In the genomic region with DNA sequence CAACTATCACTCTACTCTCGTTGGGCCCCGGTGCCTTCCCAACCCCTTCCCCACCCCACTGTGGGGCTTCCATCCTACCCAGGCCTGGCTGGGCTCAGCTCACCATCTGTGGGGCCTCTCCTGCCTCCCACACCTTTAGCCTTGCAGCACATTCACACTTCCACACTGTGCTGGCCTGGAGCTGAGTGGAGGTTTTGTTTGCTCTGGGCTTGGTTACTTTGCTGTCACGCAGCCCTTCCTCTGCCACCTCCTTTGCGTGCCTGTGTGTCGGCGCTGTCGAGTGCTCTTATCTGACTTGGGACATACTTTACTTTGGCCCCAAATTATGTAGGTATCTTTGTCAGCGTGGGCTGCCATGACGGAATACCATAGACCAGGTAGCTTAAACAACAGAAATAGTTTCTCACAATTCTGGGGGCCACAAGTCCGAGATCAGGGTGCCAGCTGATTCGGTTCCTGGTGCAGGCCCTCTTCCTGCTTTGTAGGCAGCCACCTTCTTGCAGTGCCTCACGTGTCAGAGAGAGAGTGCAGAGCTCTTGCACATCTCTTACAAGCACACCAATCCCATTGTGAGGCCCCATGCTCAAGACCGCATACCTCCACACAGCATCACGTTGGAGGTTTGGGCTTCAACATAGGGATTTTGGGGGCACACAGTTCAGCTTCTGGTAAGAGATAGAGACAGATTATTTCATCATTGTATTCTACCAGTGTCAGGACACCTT, we compare ENCODE assay signal across 16 cellular contexts.
"Had no signal": no experiment of that assay in that cellular context is flagged by ENCODE, and none has a peak within 500 bp of the region (broad histone marks: within the 10 kb centered on the region; RNA-seq: fewer than 3 reads in every experiment).

No MANE protein-coding gene starts in this region.

- H3K27me3 Mint-ChIP-seq: activated CD4-positive, alpha-beta T cell treated with anti-CD3 and anti-CD28 coated beads, Interleukin-2, amount 10 ng/mL, durations not matched to agents 7 days and 5 days; activated naive CD8-positive, alpha-beta T cell; naive thymus-derived CD4-positive, alpha-beta T cell had no signal

- H3K4me1 ChIP-seq: parathyroid adenoma, suprapubic skin, transverse colon had no signal

- H3K4me3 Mint-ChIP-seq: activated CD4-positive, alpha-beta T cell treated with anti-CD3 and anti-CD28 coated beads, Interleukin-2, amount 10 ng/mL, durations not matched to agents 7 days and 5 days; activated naive CD8-positive, alpha-beta T cell; activated T-helper 1 cell treated with anti-CD3 and anti-CD28 coated beads, Interleukin-12 subunit alpha, Interleukin-12 subunit beta, Interleukin-2, Interleukin-4 antibody, amounts not matched to agents 30 ng/mL and 10 ng/mL and 1 ng/mL, durations not matched to agents 14 hours and 24 hours and 36 hours; naive thymus-derived CD4-positive, alpha-beta T cell had no signal

- ATAC-seq: activated CD4-positive, CD25-positive, alpha-beta regulatory T cell treated with anti-CD3 and anti-CD28 coated beads, Interleukin-2, amount 50 U/mL, for 24 hours; naive thymus-derived CD4-positive, alpha-beta T cell; stimulated activated naive CD8-positive, alpha-beta T cell treated with anti-CD3 and anti-CD28 coated beads, Interleukin-15, Interleukin-2, amounts not matched to agents 100 U/mL and 50 U/mL, for 24 hours had no signal

- H3K9me3 Mint-ChIP-seq: activated CD4-positive, alpha-beta T cell treated with anti-CD3 and anti-CD28 coated beads, Interleukin-2, amount 10 ng/mL, durations not matched to agents 7 days and 5 days; activated T-helper 1 cell treated with anti-CD3 and anti-CD28 coated beads, Interleukin-12 subunit alpha, Interleukin-12 subunit beta, Interleukin-2, Interleukin-4 antibody, amounts not matched to agents 30 ng/mL and 10 ng/mL and 1 ng/mL, durations not matched to agents 14 hours and 24 hours and 36 hours; naive thymus-derived CD4-positive, alpha-beta T cell had no signal

- H3K27ac ChIP-seq: neutrophil, parathyroid adenoma, suprapubic skin, transverse colon had no signal

- H3K9me3 ChIP-seq: neutrophil, suprapubic skin, transverse colon had no signal

- H3K27me3 ChIP-seq: neutrophil, suprapubic skin, transverse colon had no signal

- H3K27ac Mint-ChIP-seq: activated CD4-positive, alpha-beta T cell treated with anti-CD3 and anti-CD28 coated beads, Interleukin-2, amount 10 ng/mL, durations not matched to agents 7 days and 5 days; activated naive CD8-positive, alpha-beta T cell; activated T-helper 1 cell treated with anti-CD3 and anti-CD28 coated beads, Interleukin-12 subunit alpha, Interleukin-12 subunit beta, Interleukin-2, Interleukin-4 antibody, amounts not matched to agents 30 ng/mL and 10 ng/mL and 1 ng/mL, durations not matched to agents 14 hours and 24 hours and 36 hours had no signal

- DNase-seq: activated CD4-positive, alpha-beta T cell treated with anti-CD3 and anti-CD28 coated beads, Interleukin-2, amount 10 ng/mL, durations not matched to agents 7 days and 5 days; foreskin melanocyte; hypothalamus; islet precursor cell; mesendoderm; naive thymus-derived CD4-positive, alpha-beta T cell; stimulated activated CD4-positive, alpha-beta T cell treated with anti-CD3 and anti-CD28 coated beads, Interleukin-1b, Interleukin-23, amount 100 ng/mL, for 48 hours; stimulated activated naive CD8-positive, alpha-beta T cell treated with anti-CD3 and anti-CD28 coated beads, Interleukin-15, Interleukin-2, amounts not matched to agents 100 U/mL and 50 U/mL, for 24 hours; T1000; transverse colon had no signal

- H3K4me3 ChIP-seq: suprapubic skin, transverse colon had no signal
